14 cellular contexts compared by ENCODE assay signal in the genomic region with DNA sequence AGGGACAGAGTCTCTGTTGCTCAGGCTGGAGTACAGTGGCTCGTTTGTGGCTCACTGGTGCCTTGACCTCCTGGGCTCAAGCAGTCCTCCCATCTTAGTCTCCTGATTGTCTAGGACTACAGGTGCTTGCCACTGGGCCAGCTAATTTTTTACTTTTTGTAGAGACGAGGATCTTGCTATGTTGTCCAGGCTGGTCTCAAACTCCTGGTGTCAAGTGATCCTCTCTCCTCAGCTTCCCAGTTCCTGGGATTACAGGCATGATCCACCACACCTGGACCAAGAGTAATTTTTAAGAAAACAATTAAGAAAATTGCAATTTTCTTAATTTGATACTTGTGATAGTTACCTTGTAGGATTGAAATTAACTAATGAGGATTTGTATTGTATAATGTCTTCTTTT.
A peak's percentile ranks its signal among the peaks of the same experiment; 100 is the strongest.
DNase-seq lines count a peak whose midpoint lies in the region; ATAC-seq, FAIRE-seq and TF ChIP-seq lines count a peak whose summit lies in the region.
"Had no signal": no experiment of that assay in that cellular context is flagged by ENCODE, and none has a peak within 500 bp of the region (broad histone marks: within the 10 kb centered on the region; RNA-seq: fewer than 3 reads in every experiment).

No MANE protein-coding gene starts in this region.

- CTCF ChIA-PET in HepG2 (lab: Yijun Ruan, JAX; ENCODE audit: low intra/inter-chr PET ratio, low total read pairs) = no interaction called here

- H3K4me3 ChIP-seq in HepG2 (replicated peaks in 1 of 3; ENCODE audit: insufficient read depth in 1 of 3, low read depth in 2 of 3, low read length in 3 of 3) = no peak overlapping the region
- no peak overlapping the region for H3K4me3 ChIP-seq in right lobe of liver
- no peak overlapping the region for H3K4me3 ChIP-seq in neutrophil (ENCODE audit: low read depth in 1 of 2, low read length in 1 of 2)

- DNase-seq in HepG2 (ENCODE audit: low spot score) = no peak
- DNase-seq in right lobe of liver = no peak
- DNase-seq in activated naive CD8-positive, alpha-beta T cell treated with anti-CD3 and anti-CD28 coated beads for 36 hours = no peak
- no peak for DNase-seq in T-helper 2 cell treated with Interferon-gamma antibody and Interleukin-4, amounts not matched to agents 5 μg/mL and 100 μg/mL, for 36 hours (ENCODE audit: low spot score)
- DNase-seq: C1 segment of cervical spinal cord; Calu3; CD4-positive, alpha-beta T cell; DMS 273 treated with DMSO at 0.1 percent for 48 hours; HCEC 1CT had no signal

- H3K9me3 Mint-ChIP-seq in activated naive CD8-positive, alpha-beta T cell treated with anti-CD3 and anti-CD28 coated beads for 36 hours = no peaks in the 10 kb centered on the region
- no peaks in the 10 kb centered on the region for H3K9me3 Mint-ChIP-seq in T-helper 2 cell treated with Interferon-gamma antibody and Interleukin-4, amounts not matched to agents 5 μg/mL and 100 μg/mL, for 36 hours
- H3K9me3 Mint-ChIP-seq: CD4-positive, alpha-beta T cell had no signal

- H3K27ac ChIP-seq in HepG2 (ENCODE audit: extremely low read length, insufficient read depth, low read length) (no peak overlapping the region), right lobe of liver (no peak overlapping the region), neutrophil (peak overlapping the region; percentile 10)

- H3K4me3 Mint-ChIP-seq in activated naive CD8-positive, alpha-beta T cell treated with anti-CD3 and anti-CD28 coated beads for 36 hours = no peak overlapping the region
- no peak overlapping the region for H3K4me3 Mint-ChIP-seq in T-helper 2 cell treated with Interferon-gamma antibody and Interleukin-4, amounts not matched to agents 5 μg/mL and 100 μg/mL, for 36 hours
- H3K4me3 Mint-ChIP-seq: B cell; CD4-positive, alpha-beta T cell had no signal

- H2AFZ ChIP-seq in HepG2 (ENCODE audit: low read length) = no peak overlapping the region

- in situ Hi-C loops in HepG2 (cut with HindIII; ENCODE audit: extremely low pct_ligation_motif_present, low pct_unique_long_range_greater_than_20kb) = no loop called here

- peaks cover 43% of the 10 kb centered on the region for H3K36me3 Mint-ChIP-seq in activated naive CD8-positive, alpha-beta T cell treated with anti-CD3 and anti-CD28 coated beads for 36 hours
- H3K36me3 Mint-ChIP-seq in T-helper 2 cell treated with Interferon-gamma antibody and Interleukin-4, amounts not matched to agents 5 μg/mL and 100 μg/mL, for 36 hours (ENCODE audit: low read depth) = peaks cover 57% of the 10 kb centered on the region

- FAIRE-seq in HepG2 (lab: Jason Lieb, UNC) = no peak
- FAIRE-seq: A204.1 had no signal

- no peaks in the 10 kb centered on the region for H3K79me2 ChIP-seq in HepG2 (ENCODE audit: insufficient read depth, low read length)

- POLR2A ChIA-PET in HepG2 (lab: Yijun Ruan, JAX) = no interaction called here

- H4K20me1 ChIP-seq in HepG2 (ENCODE audit: insufficient read depth, low read length) = 0 out of 2 replicates have a peak, but pooled peaks cover 3% of the 10 kb centered on the region

- TF ChIP-seq CTCF in HepG2 (CRISPR knock-in tag; IDR thresholded peaks at IDR 0.05) (no peak), right lobe of liver (IDR thresholded peaks at IDR 0.05) (no peak), neutrophil (IDR thresholded peaks at IDR 0.05) (no peak)

- no peak overlapping the region for H3K4me2 ChIP-seq in HepG2 (ENCODE audit: low read depth, low read length)

- 95% methylated on average over 2 of the region's 2 CpGs for WGBS in HepG2 (ENCODE audit: low lambda C conversion rate)
- WGBS in right lobe of liver (ENCODE audit: insufficient coverage, low coverage, low lambda C conversion rate, missing lambda C conversion rate) = 100% methylated on average over 1 of the region's 2 CpGs

- TF ChIP-seq POLR2A in HepG2 (IDR thresholded peaks at IDR 0.05; ENCODE audit: insufficient read depth in 1 of 2, low read depth in 2 of 2, low read length in 2 of 2) = no peak
- no peak for TF ChIP-seq POLR2A in right lobe of liver (IDR thresholded peaks at IDR 0.05)

- H3K27me3 Mint-ChIP-seq in activated naive CD8-positive, alpha-beta T cell treated with anti-CD3 and anti-CD28 coated beads for 36 hours = no peaks in the 10 kb centered on the region
- H3K27me3 Mint-ChIP-seq in T-helper 2 cell treated with Interferon-gamma antibody and Interleukin-4, amounts not matched to agents 5 μg/mL and 100 μg/mL, for 36 hours (ENCODE audit: low read depth) = no peaks in the 10 kb centered on the region
- H3K27me3 Mint-ChIP-seq: B cell; CD4-positive, alpha-beta T cell had no signal

- no TSS peak for BruUV-seq in HepG2 (replicated peaks; lab: Mats Ljungman, UMichigan)

- intact Hi-C loops in HepG2 (cut with micrococcal nuclease; ENCODE audit: unreplicated experiment) (no loop called here), right lobe of liver (cut with DNase I) (no loop called here)

- no peak for TF ChIP-seq EP300 in HepG2 (IDR thresholded peaks at IDR 0.05; ENCODE audit: low read depth in 2 of 2, low read length in 2 of 2)
- TF ChIP-seq EP300 in HepG2 (CRISPR knock-in tag; IDR thresholded peaks at IDR 0.05; ENCODE audit: borderline replicate concordance) = no peak

- H3K36me3 ChIP-seq in HepG2 (replicated peaks in 1 of 2; ENCODE audit: control insufficient read depth in 1 of 2, insufficient read depth in 2 of 2, low read length in 2 of 2) = peaks cover 10 to 59% of the 10 kb centered on the region in 2 experiments
- H3K36me3 ChIP-seq in right lobe of liver = peaks cover 0 to 50% (median 16%) of the 10 kb centered on the region in 4 donors
- H3K36me3 ChIP-seq in neutrophil = peaks cover 65% of the 10 kb centered on the region

- TF ChIP-seq RAD21 in HepG2 (CRISPR knock-in tag; IDR thresholded peaks at IDR 0.05) = no peak

- H3K9ac ChIP-seq in HepG2 (ENCODE audit: insufficient read depth, low read depth, low read length) = no peak overlapping the region

- H3K4me1 Mint-ChIP-seq in activated naive CD8-positive, alpha-beta T cell treated with anti-CD3 and anti-CD28 coated beads for 36 hours = peaks cover 28% of the 10 kb centered on the region
- H3K4me1 Mint-ChIP-seq in T-helper 2 cell treated with Interferon-gamma antibody and Interleukin-4, amounts not matched to agents 5 μg/mL and 100 μg/mL, for 36 hours (ENCODE audit: low read depth) = peaks cover 26% of the 10 kb centered on the region

- H3K27me3 ChIP-seq in HepG2 (ENCODE audit: control insufficient read depth in 1 of 2, insufficient read depth in 2 of 2, low read length in 2 of 2) = no peaks in the 10 kb centered on the region
- no peaks in the 10 kb centered on the region for H3K27me3 ChIP-seq in right lobe of liver
- H3K27me3 ChIP-seq in neutrophil = no peaks in the 10 kb centered on the region

- ATAC-seq in HepG2 (no peak), right lobe of liver (no peak), HG02759 (IDR thresholded peaks at IDR 0.05; ENCODE audit: unreplicated experiment) (no peak), HG02981 (IDR thresholded peaks at IDR 0.05; ENCODE audit: unreplicated experiment) (no peak)

- H3K4me1 ChIP-seq in HepG2 (ENCODE audit: insufficient read depth, low read length) (no peaks in the 10 kb centered on the region), right lobe of liver (no peaks in the 10 kb centered on the region), neutrophil (ENCODE audit: control insufficient read depth in 1 of 2, insufficient read depth in 1 of 2, low read depth in 1 of 2, low read length in 1 of 2) (peaks cover 0 to 6% of the 10 kb centered on the region in 2 experiments)

- H3K9me3 ChIP-seq in HepG2 (ENCODE audit: low read length) (no peaks in the 10 kb centered on the region), right lobe of liver (no peaks in the 10 kb centered on the region), neutrophil (no peaks in the 10 kb centered on the region)

- peak overlapping the region; percentile 4 for H3K27ac Mint-ChIP-seq in activated naive CD8-positive, alpha-beta T cell treated with anti-CD3 and anti-CD28 coated beads for 36 hours
- H3K27ac Mint-ChIP-seq in T-helper 2 cell treated with Interferon-gamma antibody and Interleukin-4, amounts not matched to agents 5 μg/mL and 100 μg/mL, for 36 hours = no peak overlapping the region
- H3K27ac Mint-ChIP-seq: B cell had no signal

TF ChIP-seq in HepG2, 621 proteins besides CTCF, POLR2A, EP300 and RAD21:
- TF ChIP-seq, protein P1, sequence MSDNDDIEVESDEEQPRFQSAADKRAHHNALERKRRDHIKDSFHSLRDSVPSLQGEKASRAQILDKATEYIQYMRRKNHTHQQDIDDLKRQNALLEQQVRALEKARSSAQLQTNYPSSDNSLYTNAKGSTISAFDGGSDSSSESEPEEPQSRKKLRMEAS (IDR thresholded peaks at IDR 0.05) = no peak
- TF ChIP-seq ZNF121 (CRISPR knock-in tag; IDR thresholded peaks at IDR 0.05) (peak; percentile 50), GFI1 (CRISPR knock-in tag; IDR thresholded peaks at IDR 0.05; ENCODE audit: borderline replicate concordance) (no peak)
- TF ChIP-seq, protein P2, sequence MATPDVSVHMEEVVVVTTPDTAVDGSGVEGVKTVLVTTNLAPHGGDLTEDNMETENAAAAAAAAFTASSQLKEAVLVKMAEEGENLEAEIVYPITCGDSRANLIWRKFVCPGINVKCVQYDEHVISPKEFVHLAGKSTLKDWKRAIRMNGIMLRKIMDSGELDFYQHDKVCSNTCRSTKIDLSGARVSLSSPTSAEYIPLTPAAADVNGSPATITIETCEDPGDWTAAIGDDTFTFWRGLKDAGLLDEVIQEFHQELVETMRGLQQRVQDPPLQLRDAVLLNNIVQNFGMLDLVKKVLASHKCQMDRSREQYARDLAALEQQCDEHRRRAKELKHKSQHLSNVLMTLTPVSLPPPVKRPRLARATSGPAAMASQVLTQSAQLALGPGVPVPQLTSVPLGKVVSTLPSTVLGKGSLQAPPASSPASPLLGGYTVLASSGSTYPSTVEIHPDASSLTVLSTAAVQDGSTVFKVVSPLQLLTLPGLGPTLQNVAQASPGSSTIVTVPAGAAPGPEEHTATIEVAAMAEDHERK (CRISPR knock-in tag; IDR thresholded peaks at IDR 0.05; ENCODE audit: low read depth) = no peak
- TF ChIP-seq, protein P3, sequence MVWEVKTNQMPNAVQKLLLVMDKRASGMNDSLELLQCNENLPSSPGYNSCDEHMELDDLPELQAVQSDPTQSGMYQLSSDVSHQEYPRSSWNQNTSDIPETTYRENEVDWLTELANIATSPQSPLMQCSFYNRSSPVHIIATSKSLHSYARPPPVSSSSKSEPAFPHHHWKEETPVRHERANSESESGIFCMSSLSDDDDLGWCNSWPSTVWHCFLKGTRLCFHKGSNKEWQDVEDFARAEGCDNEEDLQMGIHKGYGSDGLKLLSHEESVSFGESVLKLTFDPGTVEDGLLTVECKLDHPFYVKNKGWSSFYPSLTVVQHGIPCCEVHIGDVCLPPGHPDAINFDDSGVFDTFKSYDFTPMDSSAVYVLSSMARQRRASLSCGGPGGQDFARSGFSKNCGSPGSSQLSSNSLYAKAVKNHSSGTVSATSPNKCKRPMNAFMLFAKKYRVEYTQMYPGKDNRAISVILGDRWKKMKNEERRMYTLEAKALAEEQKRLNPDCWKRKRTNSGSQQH (CRISPR knock-in tag; IDR thresholded peaks at IDR 0.05; ENCODE audit: low read depth) = no peak
